22 cellular contexts compared by ENCODE assay signal in the genomic region with DNA sequence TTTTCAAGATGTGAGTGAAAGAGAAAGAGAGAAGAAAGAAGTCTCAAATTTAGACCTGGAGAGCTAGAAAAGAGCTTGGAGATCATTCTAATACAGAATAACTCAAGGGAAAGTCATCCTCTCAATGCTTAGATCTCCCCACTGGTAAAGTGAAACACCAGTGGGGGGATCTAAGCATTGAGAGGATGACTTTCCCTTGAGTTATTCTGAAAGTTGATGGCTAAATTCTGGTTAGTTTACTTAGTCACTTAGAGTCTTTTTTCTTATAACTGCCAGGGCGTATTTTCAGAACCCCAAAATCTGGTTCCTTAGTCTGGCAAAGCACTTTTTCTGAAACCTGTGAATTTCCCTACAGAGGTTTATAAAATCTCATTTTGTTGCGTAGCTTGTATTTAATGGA.
DNase-seq lines count a peak whose midpoint lies in the region; ATAC-seq, FAIRE-seq and TF ChIP-seq lines count a peak whose summit lies in the region.
"Had no signal": no experiment of that assay in that cellular context is flagged by ENCODE, and none has a peak within 500 bp of the region (broad histone marks: within the 10 kb centered on the region; RNA-seq: fewer than 3 reads in every experiment).

No MANE protein-coding gene starts in this region.

- H4K20me1 ChIP-seq in SU-DHL-6 (ENCODE audit: low read depth, low read length), result no peaks in the 10 kb centered on the region
- H4K20me1 ChIP-seq: BLaER1 treated with 17β-estradiol and CSF1 and Interleukin-3, amounts not matched to agents 10 nM and 100 nM had no signal

- peaks cover 2% of the 10 kb centered on the region for H3K9me3 Mint-ChIP-seq in activated CD4-positive, alpha-beta T cell treated with anti-CD3 and anti-CD28 coated beads, Interleukin-2, amount 10 ng/mL, durations not matched to agents 7 days and 5 days
- H3K9me3 Mint-ChIP-seq: HFFc6; T-helper 1 cell treated with Interleukin-12 subunit alpha and Interleukin-12 subunit beta and Interleukin-4 antibody, amounts not matched to agents 30 μg/mL and 1 μg/mL, for 36 hours had no signal

- TF ChIP-seq CTCF in SU-DHL-6 (IDR thresholded peaks at IDR 0.05; ENCODE audit: insufficient read depth, low read length, poor library complexity, severe bottlenecking), result no peak
- no peak for TF ChIP-seq CTCF in kidney (IDR thresholded peaks at IDR 0.05; ENCODE audit: borderline replicate concordance, extremely low read depth, insufficient read depth)

- H3K36me3 Mint-ChIP-seq in activated CD4-positive, alpha-beta T cell treated with anti-CD3 and anti-CD28 coated beads, Interleukin-2, amount 10 ng/mL, durations not matched to agents 7 days and 5 days (ENCODE audit: low read depth), result no peaks in the 10 kb centered on the region

- DNase-seq in left cardiac atrium, result no peak
- DNase-seq in GM19240 (ENCODE audit: insufficient read length, low spot score), result no peak
- DNase-seq in kidney, result no peak
- no peak for DNase-seq in activated CD4-positive, alpha-beta T cell treated with anti-CD3 and anti-CD28 coated beads, Interleukin-2, amount 10 ng/mL, durations not matched to agents 7 days and 5 days
- DNase-seq: COR-L47, DMS153, EL, HFFc6, NCI-H1930, NCI-H2171, NCI-H446 treated with DMSO at 0.1 percent for 48 hours, NCI-H748 treated with DMSO at 0.1 percent for 48 hours, SHP77 had no signal

- no peaks in the 10 kb centered on the region for H3K4me1 ChIP-seq in kidney (ENCODE audit: control insufficient read depth in 1 of 2, insufficient read depth in 1 of 2, low read depth in 1 of 2, low read length in 2 of 2)

- H3K79me2 ChIP-seq in SU-DHL-6 (ENCODE audit: insufficient read depth, low read length), result peaks cover 15% of the 10 kb centered on the region; the same call in 1 of the 2 replicates

- no peak overlapping the region for H3K4me3 Mint-ChIP-seq in activated CD4-positive, alpha-beta T cell treated with anti-CD3 and anti-CD28 coated beads, Interleukin-2, amount 10 ng/mL, durations not matched to agents 7 days and 5 days
- H3K4me3 Mint-ChIP-seq: HFFc6; T-helper 1 cell treated with Interleukin-12 subunit alpha and Interleukin-12 subunit beta and Interleukin-4 antibody, amounts not matched to agents 30 μg/mL and 1 μg/mL, for 36 hours had no signal

- H3K4me1 Mint-ChIP-seq in activated CD4-positive, alpha-beta T cell treated with anti-CD3 and anti-CD28 coated beads, Interleukin-2, amount 10 ng/mL, durations not matched to agents 7 days and 5 days, result no peaks in the 10 kb centered on the region

- peak overlapping the region; percentile 16 for H3K9ac ChIP-seq in SU-DHL-6 (ENCODE audit: low read length)
- H3K9ac ChIP-seq in kidney (ENCODE audit: low read length in 2 of 2), result no peak overlapping the region
- H3K9ac ChIP-seq: BLaER1 treated with 17β-estradiol and CSF1 and Interleukin-3, amounts not matched to agents 10 nM and 100 nM had no signal

- peak; percentile 41 for ATAC-seq in GM21529 (IDR thresholded peaks at IDR 0.05; ENCODE audit: unreplicated experiment)
- peak; percentile 49 for ATAC-seq in HG02938 (IDR thresholded peaks at IDR 0.05; ENCODE audit: unreplicated experiment)
- no peak for ATAC-seq in left cardiac atrium
- ATAC-seq: HepG2, SK-N-SH treated with all-trans-retinoic acid at 6 μM for 48 hours had no signal

- H3K4me3 ChIP-seq in SU-DHL-6 (ENCODE audit: insufficient read depth, low read length, poor library complexity, severe bottlenecking) (no peak overlapping the region), kidney (ENCODE audit: low read length in 2 of 2) (no peak overlapping the region)
- H3K4me3 ChIP-seq: BLaER1 treated with 17β-estradiol and CSF1 and Interleukin-3, amounts not matched to agents 10 nM and 100 nM had no signal

- H3K9me3 ChIP-seq in SU-DHL-6 (ENCODE audit: insufficient read depth, low read length) (no peaks in the 10 kb centered on the region), kidney (ENCODE audit: control insufficient read depth in 1 of 2, low read length in 2 of 2) (no peaks in the 10 kb centered on the region)

- H3K27ac ChIP-seq in SU-DHL-6 (ENCODE audit: low read depth, low read length) (peak overlapping the region; percentile 77), kidney (ENCODE audit: low read depth in 2 of 2, low read length in 2 of 2) (no peak overlapping the region)

- POLR2A ChIA-PET in activated CD4-positive, alpha-beta T cell treated with anti-CD3 and anti-CD28 coated beads, Interleukin-2, amount 10 ng/mL, durations not matched to agents 7 days and 5 days (lab: Charles Lee), result no interaction called here

- FAIRE-seq in kidney (lab: Jason Lieb, UNC), result no peak
- FAIRE-seq: GM18507, HepG2, RCC 7860 had no signal

- peak overlapping the region; percentile 42 for H3K4me2 ChIP-seq in SU-DHL-6 (ENCODE audit: low read depth, low read length, poor library complexity, severe bottlenecking)

- intact Hi-C loops in left cardiac atrium (cut with DNase I) (no loop called here), kidney (cut with DNase I) (no loop called here)

- H3F3A ChIP-seq in SU-DHL-6 (ENCODE audit: insufficient read depth), result peaks cover 6% of the 10 kb centered on the region; the same call in 1 of the 2 replicates

- CTCF ChIA-PET in activated CD4-positive, alpha-beta T cell treated with anti-CD3 and anti-CD28 coated beads, Interleukin-2, amount 10 ng/mL, durations not matched to agents 7 days and 5 days (lab: Charles Lee), result no interaction called here

- no peak overlapping the region for H2AFZ ChIP-seq in SU-DHL-6 (ENCODE audit: low read depth, low read length, severe bottlenecking)

- H3K27me3 ChIP-seq in SU-DHL-6 (ENCODE audit: low read length), result no peaks in the 10 kb centered on the region
- H3K27me3 ChIP-seq: BLaER1 treated with 17β-estradiol and CSF1 and Interleukin-3, amounts not matched to agents 10 nM and 100 nM had no signal

- H3K36me3 ChIP-seq in SU-DHL-6 (ENCODE audit: low read length), result no peaks in the 10 kb centered on the region
- no peaks in the 10 kb centered on the region for H3K36me3 ChIP-seq in kidney (ENCODE audit: control insufficient read depth in 1 of 2, insufficient read depth in 2 of 2, low read length in 2 of 2)
- H3K36me3 ChIP-seq: BLaER1 treated with 17β-estradiol and CSF1 and Interleukin-3, amounts not matched to agents 10 nM and 100 nM had no signal

- H3K27me3 Mint-ChIP-seq in activated CD4-positive, alpha-beta T cell treated with anti-CD3 and anti-CD28 coated beads, Interleukin-2, amount 10 ng/mL, durations not matched to agents 7 days and 5 days, result no peaks in the 10 kb centered on the region

- no peaks in the 10 kb centered on the region for H3K9me2 ChIP-seq in SU-DHL-6 (replicated peaks; ENCODE audit: insufficient read depth, low read length)

- H3K27ac Mint-ChIP-seq in activated CD4-positive, alpha-beta T cell treated with anti-CD3 and anti-CD28 coated beads, Interleukin-2, amount 10 ng/mL, durations not matched to agents 7 days and 5 days, result no peak overlapping the region
- H3K27ac Mint-ChIP-seq: HFFc6; T-helper 1 cell treated with Interleukin-12 subunit alpha and Interleukin-12 subunit beta and Interleukin-4 antibody, amounts not matched to agents 30 μg/mL and 1 μg/mL, for 36 hours had no signal

Comparison
In these comparisons a context has a peak if more than half of its experiments do, and no peak if none do; other contexts are left out.
1. ATAC-seq: peak in GM21529 (single experiment) and HG02938 (single experiment); none in left cardiac atrium (0 of 2).